Comparison of ENCODE assay signal across 22 cellular contexts in genomic region chr16:66481943-66482390, GRCh38. TPM values are rescaled to one million over a fixed set of nuclear protein-coding genes. Genes with fewer than 3 reads are reported as not detected.
DNase-seq lines count a peak whose midpoint lies in the region; ATAC-seq, FAIRE-seq and TF ChIP-seq lines count a peak whose summit lies in the region.
"Had no signal": no experiment of that assay in that cellular context is flagged by ENCODE, and none has a peak within 500 bp of the region (broad histone marks: within the 10 kb centered on the region; RNA-seq: fewer than 3 reads in every experiment).

No MANE protein-coding gene starts in this region.

- no peak overlapping the region for H2BK120ac ChIP-seq in mesenchymal stem cell (ENCODE audit: low read depth, low read length)

- in situ Hi-C loops in GM13977 (cut with MboI; ENCODE audit: low pct_unique_long_range_greater_than_20kb, low sequenced_read_pairs, unreplicated experiment) = no loop called here

- H3K27me3 ChIP-seq in mesenchymal stem cell (ENCODE audit: control insufficient read depth in 1 of 2, insufficient read depth in 1 of 2, low read length in 2 of 2) = peaks cover 0 to 8% of the 10 kb centered on the region in 2 experiments

- H3K9me3 Mint-ChIP-seq in HFFc6 = no peaks in the 10 kb centered on the region

- no peak overlapping the region for H2AFZ ChIP-seq in mesenchymal stem cell (ENCODE audit: low read depth, low read length)

- DNase-seq in A549 (ENCODE audit: low read depth in 1 of 2, low spot score in 1 of 2) (no peak), HFFc6 (no peak), mesenchymal stem cell (no peak), sciatic nerve (ENCODE audit: low spot score) (peak; percentile 47), KG1 (lab: John Stamatoyannopoulos, UW) (no peak), GM13977 (ENCODE audit: low spot score) (no peak), cardiac septum (ENCODE audit: low spot score) (no peak)
- DNase-seq: AML-193, H7, MV-4-11, NCI-H1694 treated with DMSO at 0.1 percent for 48 hours, NCI-H2107, NCI-H2227 treated with DMSO at 0.1 percent for 48 hours, NCI-H510A treated with DMSO at 0.1 percent for 48 hours, NCI-H82, OCI-M1, SHP77 had no signal

- H3K4me3 Mint-ChIP-seq in HFFc6 = no peak overlapping the region

- ATAC-seq in A549 (no peak), sciatic nerve (no peak)

- H3K14ac ChIP-seq in mesenchymal stem cell (ENCODE audit: low read length in 2 of 2) = no peak overlapping the region

- intact Hi-C loops in sciatic nerve (cut with DNase I) (no loop called here), cardiac septum (cut with DNase I) (loop anchor here (2.0 to 10.0 kb wide), 4 partner anchors 75 to 383 kb away; no protein-coding TSS in a partner anchor)

- H3K36me3 Mint-ChIP-seq in HFFc6 (ENCODE audit: low read depth) = no peaks in the 10 kb centered on the region

- no peak for FAIRE-seq in A549 (lab: Jason Lieb, UNC)
- FAIRE-seq: D721Med, GM12891, GM18507 had no signal

- H3K18ac ChIP-seq in mesenchymal stem cell (ENCODE audit: low read depth in 1 of 2, low read length in 2 of 2) = no peak overlapping the region

- POLR2A ChIA-PET in A549 (lab: Yijun Ruan, JAX) = interaction anchor here (0.6 kb wide), 1 partner anchor 348 kb away, joined by 3 read pairs; no protein-coding TSS in a partner anchor

- H3K4ac ChIP-seq in mesenchymal stem cell (ENCODE audit: low read depth in 1 of 2, low read length in 2 of 2) = no peak overlapping the region

- WGBS in A549 (ENCODE audit: missing lambda C conversion rate) = 79% methylated on average over 7 of the region's 7 CpGs
- WGBS in mesenchymal stem cell = 70% methylated on average over 3 of the region's 7 CpGs

- no peak for TF ChIP-seq POLR2A in A549 (IDR thresholded peaks at IDR 0.05; ENCODE audit: low read length)

- no peak overlapping the region for H2BK15ac ChIP-seq in mesenchymal stem cell (ENCODE audit: low read depth, poor library complexity, severe bottlenecking)

- no peak overlapping the region for H4K8ac ChIP-seq in mesenchymal stem cell (ENCODE audit: low read length)

- H3K79me1 ChIP-seq in mesenchymal stem cell (replicated peaks; ENCODE audit: low read length, poor library complexity, severe bottlenecking) = no peaks in the 10 kb centered on the region

- peak overlapping the region; percentile 11 to 86; a peak in 4 of 6 replicates for H3K27ac ChIP-seq in A549
- H3K27ac ChIP-seq in mesenchymal stem cell (ENCODE audit: low read length, poor library complexity, severe bottlenecking) = no peak overlapping the region
- H3K27ac ChIP-seq: C4-2B, KMS-11 had no signal

- H3K4me2 ChIP-seq in A549 (no peak overlapping the region), mesenchymal stem cell (ENCODE audit: low read length, poor library complexity, severe bottlenecking) (no peak overlapping the region)
- H3K4me2 ChIP-seq: KMS-11 had no signal

- no peak overlapping the region for H2BK5ac ChIP-seq in mesenchymal stem cell (ENCODE audit: low read depth, low read length, poor library complexity, severe bottlenecking)

- H3K9me3 ChIP-seq in A549 = no peaks in the 10 kb centered on the region
- no peaks in the 10 kb centered on the region for H3K9me3 ChIP-seq in mesenchymal stem cell (ENCODE audit: control insufficient read depth, low read length)

- no peak for TF ChIP-seq RAD21 in A549 (conservative IDR thresholded peaks at IDR 0.05 in 1 of 2, IDR thresholded peaks at IDR 0.05 in 1 of 2)

- TF ChIP-seq CTCF in A549 (IDR thresholded peaks at IDR 0.05) = no peak
- TF ChIP-seq CTCF in HFFc6 (IDR thresholded peaks at IDR 0.05) = peak; percentile 22; the same call in 1 of the 2 replicates
- no peak for TF ChIP-seq CTCF in GM13977 (IDR thresholded peaks at IDR 0.05; ENCODE audit: extremely low read depth, insufficient read depth, missing control alignments)

- H4K91ac ChIP-seq in mesenchymal stem cell (ENCODE audit: low read length) = no peak overlapping the region

- TF ChIP-seq EP300 in A549 (IDR thresholded peaks at IDR 0.05) = no peak

- H3K4me1 ChIP-seq in A549 = peaks cover 26% of the 10 kb centered on the region
- H3K4me1 ChIP-seq in mesenchymal stem cell (ENCODE audit: control insufficient read depth, insufficient read depth, low read depth, low read length) = peaks cover 31% of the 10 kb centered on the region

- H3K4me1 Mint-ChIP-seq in HFFc6 (ENCODE audit: low read depth) = peaks cover 6% of the 10 kb centered on the region

- H3K27ac Mint-ChIP-seq in HFFc6 = no peak overlapping the region

- no peak overlapping the region for H3K9ac ChIP-seq in mesenchymal stem cell (ENCODE audit: low read length)
- H3K9ac ChIP-seq: KMS-11 had no signal

- CTCF ChIA-PET in A549 (lab: Yijun Ruan, JAX) = interaction anchor here (1.0 to 15.7 kb wide), 11 partner anchors 9 to 76 kb away, joined by 3 to 185 read pairs (median 5); no protein-coding TSS in a partner anchor

- peaks cover 3% of the 10 kb centered on the region for H3K27me3 Mint-ChIP-seq in HFFc6 (ENCODE audit: insufficient read depth)

- H3K4me3 ChIP-seq in A549 = no peak overlapping the region
- H3K4me3 ChIP-seq in mesenchymal stem cell (ENCODE audit: insufficient read depth in 1 of 2, low read depth in 1 of 2, low read length in 2 of 2) = no peak overlapping the region

- H2AK5ac ChIP-seq in mesenchymal stem cell (ENCODE audit: low read length, severe bottlenecking) = peak overlapping the region; percentile 4

- H3K23ac ChIP-seq in mesenchymal stem cell (ENCODE audit: low read length in 2 of 2) = no peak overlapping the region

- H3K36me3 ChIP-seq in mesenchymal stem cell (ENCODE audit: control insufficient read depth in 1 of 2, insufficient read depth in 2 of 2, low read depth in 1 of 2, low read length in 2 of 2) = peaks cover 0 to 16% of the 10 kb centered on the region in 2 experiments

- no peak overlapping the region for H2BK12ac ChIP-seq in mesenchymal stem cell (ENCODE audit: low read length in 2 of 2)

TF ChIP-seq in A549, 52 proteins besides CTCF, POLR2A, EP300 and RAD21:
- TF ChIP-seq MYC (IDR thresholded peaks at IDR 0.05; ENCODE audit: borderline replicate concordance, low read length) = no peak
- TF ChIP-seq HOXB5 (CRISPR knock-in tag; IDR thresholded peaks at IDR 0.05) = no peak
- no peak for TF ChIP-seq HOXA7 (CRISPR knock-in tag; IDR thresholded peaks at IDR 0.05)
- no peak for TF ChIP-seq JUN (IDR thresholded peaks at IDR 0.05)

RNA-seq across cellular contexts. Expression of gene BEAN1, which starts 54.9 kb away (rescaled TPM):
- polyA plus RNA-seq in A549 (2011; rRNA removed) (0.98 and 1.4 TPM in 2 replicates), A549 (2017; fragmentation: RNase III; extraction: RNeasy Plus Mini Kit Qiagen cat#74134 plus additional on column Dnase treatment) (1.2 to 2.4 TPM (median 1.7 TPM) in 3 replicates)
- polyA plus RNA-seq in A549 (2012; cell fraction: cytosol; rRNA removed) = 0.58 and 0.63 TPM in 2 replicates
- 1.3 and 1.5 TPM in 2 replicates for polyA plus RNA-seq in A549 (2012; cell fraction: nucleus; rRNA removed)
- 0.83 and 1.4 TPM in 2 replicates for polyA minus RNA-seq in A549 (2011; rRNA and poly(A)+ RNA removed)
- not detected for total RNA-seq in HFFc6 (2021; fragmentation: NEBNext Ultra II Directional; extraction: Animal tissue kit (Norgen Biotek cat#: 25700))
- polyA plus RNA-seq in mesenchymal stem cell (2013, experiment 1 of 2) = 0.10 TPM
- 0.07 TPM for polyA plus RNA-seq in mesenchymal stem cell (2013, experiment 2 of 2)
- total RNA-seq in sciatic nerve (1.8 TPM), cardiac septum (2.8 TPM)
